Comparison of ENCODE assay signal across 23 cellular contexts in genomic region chrX:150074175-150074574, GRCh38.
"Had no signal": no experiment of that assay in that cellular context is flagged by ENCODE, and none has a peak within 500 bp of the region (broad histone marks: within the 10 kb centered on the region; RNA-seq: fewer than 3 reads in every experiment).

No MANE protein-coding gene starts in this region.

- H3K9me3 Mint-ChIP-seq: stimulated activated naive CD8-positive, alpha-beta T cell treated with anti-CD3 and anti-CD28 coated beads, Interleukin-15, Interleukin-2, amounts not matched to agents 100 ng/mL and 50 ng/mL, for 24 hours had no signal

- DNase-seq: activated CD4-positive, alpha-beta T cell treated with anti-CD3 and anti-CD28 coated beads, Interleukin-2, amount 50 U/mL, for 4 hours; activated CD4-positive, CD25-positive, alpha-beta regulatory T cell treated with anti-CD3 and anti-CD28 coated beads, Interleukin-2, amount 50 U/mL, for 72 hours; activated effector memory CD4-positive, alpha-beta T cell treated with anti-CD3 and anti-CD28 coated beads, Interleukin-2, amount 50 U/mL, for 16 hours; activated naive CD4-positive, alpha-beta T cell treated with anti-CD3 and anti-CD28 coated beads, Interleukin-2, amount 50 U/mL, for 16 hours; activated T-cell treated with anti-CD3 and anti-CD28 coated beads, Interleukin-2, amount 50 U/mL, for 72 hours; left cardiac atrium; mesendoderm; naive thymus-derived CD4-positive, alpha-beta T cell; ovary; psoas muscle; right cardiac atrium; small intestine; stimulated activated CD4-positive, alpha-beta T cell treated with anti-CD3 and anti-CD28 coated beads, Interleukin-15, amount 100 ng/mL, for 24 hours; stimulated activated CD4-positive, alpha-beta T cell treated with anti-CD3 and anti-CD28 coated beads, Interleukin-2, amount 100 ng/mL, for 48 hours; T1000; trophoblast cell had no signal

- H3K4me3 Mint-ChIP-seq: activated T-cell treated with anti-CD3 and anti-CD28 coated beads, Interleukin-2, amount 50 U/mL, for 72 hours; naive thymus-derived CD4-positive, alpha-beta T cell; neural progenitor cell; stimulated activated naive CD8-positive, alpha-beta T cell treated with anti-CD3 and anti-CD28 coated beads, Interleukin-15, Interleukin-2, amounts not matched to agents 100 ng/mL and 50 ng/mL, for 24 hours had no signal

- H3K36me3 Mint-ChIP-seq: neural progenitor cell had no signal

- H3K4me1 Mint-ChIP-seq: naive thymus-derived CD4-positive, alpha-beta T cell; neural progenitor cell had no signal

- H3K27ac ChIP-seq: ascending aorta, gastroesophageal sphincter, neural progenitor cell, ovary, psoas muscle, suprapubic skin, vagina, VCaP had no signal

- H3K27ac Mint-ChIP-seq: activated T-cell treated with anti-CD3 and anti-CD28 coated beads, Interleukin-2, amount 50 U/mL, for 72 hours; naive thymus-derived CD4-positive, alpha-beta T cell; neural progenitor cell; stimulated activated naive CD8-positive, alpha-beta T cell treated with anti-CD3 and anti-CD28 coated beads, Interleukin-15, Interleukin-2, amounts not matched to agents 100 ng/mL and 50 ng/mL, for 24 hours had no signal
